Comparison of ENCODE assay signal across 8 cellular contexts in genomic region chr14:93970589-93970966, GRCh38. TPM values are rescaled to one million over a fixed set of nuclear protein-coding genes. Genes with fewer than 3 reads are reported as not detected.
DNase-seq lines count a peak whose midpoint lies in the region; ATAC-seq and TF ChIP-seq lines count a peak whose summit lies in the region.

No MANE protein-coding gene starts in this region.

- no peak overlapping the region for H3K4me3 Mint-ChIP-seq in endothelial cell (ENCODE audit: unreplicated experiment)

- POLR2A ChIA-PET in BJ (lab: Charles Lee), result no interaction called here

- peaks cover 3% of the 10 kb centered on the region for H3K27me3 Mint-ChIP-seq in endothelial cell (ENCODE audit: unreplicated experiment)

- ATAC-seq in GM21528 (IDR thresholded peaks at IDR 0.05; ENCODE audit: low FRiP score, unreplicated experiment), result peak; percentile 15

- no peak overlapping the region for H3K9ac ChIP-seq in fibroblast of lung (ENCODE audit: insufficient read depth, low read length)

- no peak for DNase-seq in BJ (ENCODE audit: low read depth)
- peak; percentile 13 for DNase-seq in NCI-H526 treated with DMSO at 0.1 percent for 48 hours (lab: John Stamatoyannopoulos, UW)
- peak; percentile 75 for DNase-seq in activated CD8-positive, alpha-beta memory T cell treated with anti-CD3 and anti-CD28 coated beads, Interleukin-2, amount 50 U/mL, for 48 hours
- DNase-seq in fibroblast of lung (ENCODE audit: low read depth in 2 of 2), result no peak
- DNase-seq in stimulated activated CD4-positive, alpha-beta T cell treated with anti-CD3 and anti-CD28 coated beads, Interleukin-15, amount 100 ng/mL, for 1 hour (ENCODE audit: low read depth in 1 of 2, low spot score in 1 of 2), result peak; percentile 53 to 57
- no peak for DNase-seq in amniotic stem cell (lab: John Stamatoyannopoulos, UW)
- no peak for DNase-seq in endothelial cell (ENCODE audit: low spot score)

- H3K9me3 ChIP-seq in fibroblast of lung (ENCODE audit: control insufficient read depth, insufficient read depth, low read depth, low read length), result no peaks in the 10 kb centered on the region

- H3K27ac Mint-ChIP-seq in endothelial cell (ENCODE audit: unreplicated experiment), result no peak overlapping the region

- CTCF ChIA-PET in BJ (lab: Yijun Ruan, JAX), result interaction anchor here (0.8 to 2.3 kb wide), 7 partner anchors 15 to 34 kb away, joined by 3 to 22 read pairs (median 5); no protein-coding TSS in a partner anchor

- H3K36me3 Mint-ChIP-seq in endothelial cell (ENCODE audit: low read depth, unreplicated experiment), result no peaks in the 10 kb centered on the region

- TF ChIP-seq CTCF in BJ (IDR thresholded peaks at IDR 0.05; ENCODE audit: insufficient read depth, low read depth, low read length) (peak; percentile 27; the same call in 1 of the 2 replicates), fibroblast of lung (conservative IDR thresholded peaks at IDR 0.05 in 1 of 2, IDR thresholded peaks at IDR 0.05 in 1 of 2; ENCODE audit: low read depth in 1 of 2, low read length in 2 of 2) (no peak), endothelial cell (IDR thresholded peaks at IDR 0.05; ENCODE audit: unreplicated experiment) (no peak)

- H3K79me2 ChIP-seq in fibroblast of lung (ENCODE audit: control insufficient read depth, insufficient read depth, low read length), result no peaks in the 10 kb centered on the region

- peaks cover 8% of the 10 kb centered on the region for H3K4me1 ChIP-seq in fibroblast of lung (ENCODE audit: control insufficient read depth, extremely low read depth, insufficient read depth, low read length)

- H3K36me3 ChIP-seq in BJ (ENCODE audit: control insufficient read depth, insufficient read depth, low read length), result no peaks in the 10 kb centered on the region
- H3K36me3 ChIP-seq in fibroblast of lung (ENCODE audit: control insufficient read depth, insufficient read depth, low read length), result no peaks in the 10 kb centered on the region

- H4K20me1 ChIP-seq in fibroblast of lung (ENCODE audit: control insufficient read depth, extremely low read depth, insufficient read depth, low read length), result no peaks in the 10 kb centered on the region

- no peak overlapping the region for H2AFZ ChIP-seq in fibroblast of lung (ENCODE audit: low read length)

- H3K4me3 ChIP-seq in BJ (ENCODE audit: low read depth, low read length) (no peak overlapping the region), fibroblast of lung (replicated peaks in 1 of 4; ENCODE audit: control extremely low read depth in 1 of 4, insufficient read depth in 1 of 4, low read depth in 3 of 4, low read length in 4 of 4) (peak overlapping the region in 3 of 4 experiments; percentile 3 to 35 (median 32))

- peaks cover 3% of the 10 kb centered on the region; the same call in 1 of the 2 replicates for H3K27me3 ChIP-seq in BJ (ENCODE audit: control insufficient read depth, insufficient read depth, low read length)
- no peaks in the 10 kb centered on the region for H3K27me3 ChIP-seq in fibroblast of lung (ENCODE audit: control insufficient read depth, insufficient read depth, low read length)

- H3K4me1 Mint-ChIP-seq in endothelial cell (ENCODE audit: unreplicated experiment), result no peaks in the 10 kb centered on the region

- peak overlapping the region; percentile 73 for H3K4me2 ChIP-seq in fibroblast of lung (ENCODE audit: extremely low read depth, insufficient read depth, low read length)

- no peak overlapping the region for H3K27ac ChIP-seq in fibroblast of lung (ENCODE audit: insufficient read depth, low read length)

- H3K9me3 Mint-ChIP-seq in endothelial cell (ENCODE audit: unreplicated experiment), result no peaks in the 10 kb centered on the region

RNA-seq across cellular contexts. Expression of gene ASB2, which starts 5.8 kb away (rescaled TPM):
- polyA plus RNA-seq in BJ (2011; rRNA removed) (0.06 TPM in 2 replicates), fibroblast of lung (0.91 and 1.5 TPM in 2 replicates)
- polyA minus RNA-seq in BJ (2011; rRNA and poly(A)+ RNA removed), result 0.10 TPM in 1 of 2 replicates, not detected in the other
- total RNA-seq in fibroblast of lung (0.51 and 0.99 TPM in 2 replicates), endothelial cell (ENCODE audit: unreplicated experiment) (not detected)
- 0.31 and 0.50 TPM in 2 replicates for polyA plus RNA-seq in fibroblast of lung (2012)
- not detected in 2 replicates for polyA minus RNA-seq in fibroblast of lung (ENCODE audit: low replicate concordance)

RNA-seq across cellular contexts. Expression of gene CCDC197, which starts 26.5 kb away (rescaled TPM):
- polyA plus RNA-seq in BJ (2011; rRNA removed) (not detected in 2 replicates), fibroblast of lung (not detected in 2 replicates)
- not detected in 2 replicates for polyA minus RNA-seq in BJ (2011; rRNA and poly(A)+ RNA removed)
- total RNA-seq in fibroblast of lung (not detected in 2 replicates), endothelial cell (ENCODE audit: unreplicated experiment) (not detected)
- not detected in 2 replicates for polyA plus RNA-seq in fibroblast of lung (2012)
- polyA minus RNA-seq in fibroblast of lung (ENCODE audit: low replicate concordance), result not detected in 2 replicates

RNA-seq across cellular contexts. Expression of gene FAM181A, which starts 43.4 kb away (rescaled TPM):
- polyA plus RNA-seq in BJ (2011; rRNA removed) (not detected in 2 replicates), fibroblast of lung (not detected in 2 replicates)
- polyA minus RNA-seq in BJ (2011; rRNA and poly(A)+ RNA removed), result not detected in 2 replicates
- total RNA-seq in fibroblast of lung (not detected in 2 replicates), endothelial cell (ENCODE audit: unreplicated experiment) (not detected)
- polyA plus RNA-seq in fibroblast of lung (2012), result not detected in 2 replicates
- polyA minus RNA-seq in fibroblast of lung (ENCODE audit: low replicate concordance), result not detected in 2 replicates

RNA-seq across cellular contexts. Expression of gene OTUB2, which starts 55.6 kb away (rescaled TPM):
- polyA plus RNA-seq in BJ (2011; rRNA removed) (1.1 and 1.2 TPM in 2 replicates), fibroblast of lung (1.3 and 1.4 TPM in 2 replicates)
- polyA minus RNA-seq in BJ (2011; rRNA and poly(A)+ RNA removed), result 1.6 and 2.3 TPM in 2 replicates
- total RNA-seq in fibroblast of lung (1.5 and 2.3 TPM in 2 replicates), endothelial cell (ENCODE audit: unreplicated experiment) (2.3 TPM)
- polyA plus RNA-seq in fibroblast of lung (2012), result 0.86 and 0.96 TPM in 2 replicates
- 2.6 and 4.3 TPM in 2 replicates for polyA minus RNA-seq in fibroblast of lung (ENCODE audit: low replicate concordance)

Comparison
In these comparisons a context has a peak if more than half of its experiments do, and no peak if none do; other contexts are left out.
1. DNase-seq: peak in NCI-H526 treated with DMSO at 0.1 percent for 48 hours (single experiment), activated CD8-positive, alpha-beta memory T cell treated with anti-CD3 and anti-CD28 coated beads, Interleukin-2, amount 50 U/mL, for 48 hours (single experiment) and stimulated activated CD4-positive, alpha-beta T cell treated with anti-CD3 and anti-CD28 coated beads, Interleukin-15, amount 100 ng/mL, for 1 hour (2 of 2); none in BJ (single experiment), fibroblast of lung (0 of 2), amniotic stem cell (single experiment) and endothelial cell (single experiment).